In the genomic region with DNA sequence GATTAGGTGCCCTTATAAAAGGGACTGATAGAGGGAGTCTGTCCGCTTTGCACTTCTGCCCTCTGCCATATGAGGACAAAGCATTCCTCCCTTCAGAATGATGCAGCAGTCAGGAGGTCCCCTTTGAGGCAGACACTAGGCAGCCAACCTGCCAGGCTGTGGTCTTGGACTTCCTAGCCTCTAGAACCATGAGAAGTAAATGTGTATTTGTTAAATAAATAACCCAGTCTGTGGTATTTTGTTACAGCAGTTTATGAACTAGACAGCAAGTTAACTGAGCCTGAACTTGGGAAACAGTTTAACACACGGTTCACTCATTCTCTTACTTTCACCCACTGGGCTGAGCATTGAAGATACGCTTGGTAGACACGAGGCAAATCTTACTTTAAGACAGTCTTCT, we compare ENCODE assay signal across 23 cellular contexts.
"Had no signal": no experiment of that assay in that cellular context is flagged by ENCODE, and none has a peak within 500 bp of the region (broad histone marks: within the 10 kb centered on the region; RNA-seq: fewer than 3 reads in every experiment).

No MANE protein-coding gene starts in this region.

- H3K4me3 ChIP-seq: pancreas, prostate gland, right lobe of liver, skin epidermis, smooth muscle cell, stomach, thoracic aorta, thyroid gland, tibial nerve, upper lobe of left lung, vagina had no signal

- H3K27ac ChIP-seq: neutrophil, pancreas, prostate gland, right lobe of liver, skin epidermis, stomach, thoracic aorta, thyroid gland, tibial nerve, upper lobe of left lung, vagina had no signal

- DNase-seq: naive thymus-derived CD8-positive, alpha-beta T cell; nephron progenitor cell; nucleus accumbens; pancreas; right cardiac atrium; right lobe of liver; stimulated activated CD4-positive, alpha-beta T cell treated with anti-CD3 and anti-CD28 coated beads, Interleukin-15, amount 100 ng/mL, for 24 hours; stimulated activated CD4-positive, alpha-beta T cell treated with anti-CD3 and anti-CD28 coated beads, Interleukin-2, amount 100 ng/mL, for 24 hours; stimulated activated CD4-positive, alpha-beta T cell treated with anti-CD3 and anti-CD28 coated beads, Interleukin-2, amount 100 ng/mL, for 48 hours; stimulated activated CD4-positive, alpha-beta T cell treated with anti-CD3 and anti-CD28 coated beads, Interleukin-4, amount 100 ng/mL, for 24 hours; stimulated activated naive B cell treated with anti-CD40 and anti-IgM and Interleukin-4, amounts not matched to agents 10 μg/mL and 1 μg/mL and 100 μg/mL, for 72 hours; stimulated activated naive CD4-positive, alpha-beta T cell treated with Interleukin-2 at 50 U/mL for 16 hours; stomach; thyroid gland; trophoblast cell; upper lobe of left lung had no signal

- H3K9me3 ChIP-seq: neutrophil, pancreas, prostate gland, right lobe of liver, stomach, thoracic aorta, thyroid gland, tibial nerve, upper lobe of left lung, vagina had no signal

- H3K4me1 ChIP-seq: pancreas, prostate gland, right lobe of liver, stomach, thyroid gland, tibial nerve, upper lobe of left lung, vagina had no signal

- H3K27me3 ChIP-seq: neutrophil, pancreas, right lobe of liver, stomach, thyroid gland, tibial nerve, upper lobe of left lung, vagina had no signal

- H3K36me3 ChIP-seq: neutrophil, pancreas, prostate gland, right lobe of liver, stomach, thoracic aorta, thyroid gland, tibial nerve, upper lobe of left lung, vagina had no signal
